Comparison of ENCODE assay signal across 2 cellular contexts in genomic region chr10:101797403-101798059, GRCh38.
TF ChIP-seq lines count a peak whose summit lies in the region.

No MANE protein-coding gene starts in this region.

TF ChIP-seq in GM12891, 5 proteins besides CTCF, POLR2A, EP300 and RAD21 (continued from another document):
- no peak for TF ChIP-seq PAX5 (IDR thresholded peaks at IDR 0.05; ENCODE audit: insufficient read depth, low read length, severe bottlenecking)
- no peak for TF ChIP-seq POLR2AphosphoS5 (IDR thresholded peaks at IDR 0.05; ENCODE audit: low read depth, low read length)
- no peak for TF ChIP-seq POU2F2 (IDR thresholded peaks at IDR 0.05; ENCODE audit: low read depth, low read length)
TF ChIP-seq in GM12891: peak in this region for 0.

TF ChIP-seq in SK-N-SH, 30 proteins besides CTCF, POLR2A, EP300 and RAD21 (continued from another document):
- TF ChIP-seq ZBTB33 (IDR thresholded peaks at IDR 0.05; ENCODE audit: borderline replicate concordance, low read depth) (no peak), SIN3A (IDR thresholded peaks at IDR 0.05; ENCODE audit: borderline replicate concordance, low read depth, low read length) (no peak), RFX5 (IDR thresholded peaks at IDR 0.05; ENCODE audit: low read length) (no peak), TAF1 (IDR thresholded peaks at IDR 0.05; ENCODE audit: borderline replicate concordance, low read depth, low read length) (no peak), USF2 (IDR thresholded peaks at IDR 0.05; ENCODE audit: borderline replicate concordance, low read depth, low read length) (no peak), FOXM1 (IDR thresholded peaks at IDR 0.05; ENCODE audit: low read depth) (no peak), RXRA (IDR thresholded peaks at IDR 0.05; ENCODE audit: borderline replicate concordance, low read depth) (no peak), IRF3 (IDR thresholded peaks at IDR 0.05; ENCODE audit: low read depth, low read length) (no peak), NRF1 (IDR thresholded peaks at IDR 0.05; ENCODE audit: low read depth, low read length) (no peak), POLR2AphosphoS5 (IDR thresholded peaks at IDR 0.05; ENCODE audit: low read depth, low read length) (no peak), EZH2phosphoT487 (IDR thresholded peaks at IDR 0.05; ENCODE audit: borderline replicate concordance, low read depth) (no peak), TEAD4 (IDR thresholded peaks at IDR 0.05; ENCODE audit: borderline replicate concordance, insufficient read depth) (no peak), JUND (IDR thresholded peaks at IDR 0.05) (no peak)
- TF ChIP-seq, protein P1, sequence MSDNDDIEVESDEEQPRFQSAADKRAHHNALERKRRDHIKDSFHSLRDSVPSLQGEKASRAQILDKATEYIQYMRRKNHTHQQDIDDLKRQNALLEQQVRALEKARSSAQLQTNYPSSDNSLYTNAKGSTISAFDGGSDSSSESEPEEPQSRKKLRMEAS (IDR thresholded peaks at IDR 0.05; ENCODE audit: low read depth), result no peak
